Comparison of ENCODE assay signal across 13 cellular contexts in the genomic region with DNA sequence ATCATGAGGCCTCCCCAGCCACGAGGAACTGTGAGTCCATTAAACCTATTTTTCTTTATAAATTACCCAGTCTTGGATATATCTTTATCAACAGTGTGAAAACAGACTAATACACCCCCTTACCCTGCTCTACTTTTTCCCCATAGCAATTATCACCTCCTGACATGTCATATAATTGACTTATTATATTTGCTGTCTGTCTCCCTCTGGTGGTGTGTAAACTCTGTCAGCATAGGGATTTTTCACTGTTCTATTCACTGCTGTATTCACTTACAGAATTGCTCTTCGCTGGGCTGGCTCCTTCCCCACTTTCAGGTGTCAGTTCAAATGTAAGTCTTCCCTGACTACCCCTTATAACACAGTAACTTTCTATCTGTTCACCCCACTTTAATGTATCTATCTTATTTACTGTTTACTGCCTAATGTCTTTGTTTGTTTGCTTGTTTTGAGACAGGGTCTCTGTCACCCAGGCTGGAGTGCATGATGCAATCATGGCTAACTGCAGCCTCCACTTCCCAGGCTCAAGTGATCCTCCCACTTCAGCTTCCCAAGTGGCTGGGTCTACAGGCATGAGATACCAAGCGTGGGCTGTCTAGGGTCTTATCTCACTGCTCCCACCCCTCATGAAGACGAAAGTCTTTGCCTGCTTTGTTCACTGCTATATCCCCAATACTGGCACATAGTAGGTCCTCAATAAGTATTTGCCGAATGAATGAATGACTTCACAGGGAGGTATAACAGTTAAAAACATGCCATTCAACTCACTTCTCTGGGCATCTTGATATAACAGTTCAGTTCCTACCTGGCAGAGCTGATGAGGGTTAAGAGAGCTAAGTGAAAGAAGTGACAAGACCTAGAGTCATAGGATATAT. TPM values are rescaled to one million over a fixed set of nuclear protein-coding genes. Genes with fewer than 3 reads are reported as not detected.
DNase-seq lines count a peak whose midpoint lies in the region; ATAC-seq and TF ChIP-seq lines count a peak whose summit lies in the region.
"Had no signal": no experiment of that assay in that cellular context is flagged by ENCODE, and none has a peak within 500 bp of the region (broad histone marks: within the 10 kb centered on the region; RNA-seq: fewer than 3 reads in every experiment).

No MANE protein-coding gene starts in this region.

- no peaks in the 10 kb centered on the region for H3K79me2 ChIP-seq in OCI-LY7 (ENCODE audit: insufficient read depth, low read depth, low read length)

- no peak for ATAC-seq in HG02852 (IDR thresholded peaks at IDR 0.05; ENCODE audit: unreplicated experiment)

- H3K9me3 ChIP-seq in OCI-LY7 (ENCODE audit: low read length), result 0 out of 2 replicates have a peak, but pooled peaks cover 4% of the 10 kb centered on the region
- H3K9me3 ChIP-seq: esophagus squamous epithelium had no signal

- no peaks in the 10 kb centered on the region for H3K9me2 ChIP-seq in OCI-LY7 (ENCODE audit: insufficient read depth, low read length)

- no peaks in the 10 kb centered on the region for H4K20me1 ChIP-seq in OCI-LY7 (ENCODE audit: insufficient read depth, low read length)
- H4K20me1 ChIP-seq: BLaER1 treated with 17β-estradiol and CSF1 and Interleukin-3, amounts not matched to agents 10 nM and 100 nM had no signal

- no TSS peak for BruUV-seq in OCI-LY7 (replicated peaks; lab: Mats Ljungman, UMichigan)

- H3K36me3 ChIP-seq in OCI-LY7 (ENCODE audit: insufficient read depth, low read length), result no peaks in the 10 kb centered on the region
- H3K36me3 ChIP-seq: BLaER1 treated with 17β-estradiol and CSF1 and Interleukin-3, amounts not matched to agents 10 nM and 100 nM; esophagus squamous epithelium had no signal

- TF ChIP-seq CTCF in OCI-LY7 (conservative IDR thresholded peaks at IDR 0.05; ENCODE audit: low read length) (peak; percentile 69), epithelial cell of proximal tubule (conservative IDR thresholded peaks at IDR 0.05; ENCODE audit: low read depth, low read length) (peak; percentile 43), type B pancreatic cell (conservative IDR thresholded peaks at IDR 0.05) (peak; percentile 50)

- H3K9me3 Mint-ChIP-seq in activated CD4-positive, alpha-beta T cell treated with anti-CD3 and anti-CD28 coated beads, Interleukin-2, amount 10 ng/mL, durations not matched to agents 7 days and 5 days, result peaks cover 19% of the 10 kb centered on the region
- H3K9me3 Mint-ChIP-seq in type B pancreatic cell, result peaks cover 5% of the 10 kb centered on the region

- peaks cover 3% of the 10 kb centered on the region for H3K4me1 Mint-ChIP-seq in activated CD4-positive, alpha-beta T cell treated with anti-CD3 and anti-CD28 coated beads, Interleukin-2, amount 10 ng/mL, durations not matched to agents 7 days and 5 days
- H3K4me1 Mint-ChIP-seq in type B pancreatic cell (ENCODE audit: unreplicated experiment), result peaks cover 4% of the 10 kb centered on the region

- POLR2A ChIA-PET in activated CD4-positive, alpha-beta T cell treated with anti-CD3 and anti-CD28 coated beads, Interleukin-2, amount 10 ng/mL, durations not matched to agents 7 days and 5 days (lab: Charles Lee), result no interaction called here
- POLR2A ChIA-PET in OCI-LY7 (lab: Charles Lee), result no interaction called here

- CTCF ChIA-PET in activated CD4-positive, alpha-beta T cell treated with anti-CD3 and anti-CD28 coated beads, Interleukin-2, amount 10 ng/mL, durations not matched to agents 7 days and 5 days (lab: Charles Lee), result interaction anchor here (0.6 to 1.3 kb wide), 2 partner anchors 64 to 889 kb away, joined by 3 read pairs; no protein-coding TSS in a partner anchor
- CTCF ChIA-PET in OCI-LY7 (lab: Charles Lee; ENCODE audit: unreplicated experiment), result no interaction called here

- H3K4me3 ChIP-seq in OCI-LY7 (ENCODE audit: low read depth, low read length, poor library complexity, severe bottlenecking), result no peak overlapping the region
- no peak overlapping the region for H3K4me3 ChIP-seq in epithelial cell of proximal tubule (ENCODE audit: low read depth, low read length)
- H3K4me3 ChIP-seq: BLaER1 treated with 17β-estradiol and CSF1 and Interleukin-3, amounts not matched to agents 10 nM and 100 nM; esophagus squamous epithelium; tibial nerve had no signal

- H3K4me3 Mint-ChIP-seq in activated CD4-positive, alpha-beta T cell treated with anti-CD3 and anti-CD28 coated beads, Interleukin-2, amount 10 ng/mL, durations not matched to agents 7 days and 5 days, result no peak overlapping the region
- no peak overlapping the region for H3K4me3 Mint-ChIP-seq in type B pancreatic cell
- H3K4me3 Mint-ChIP-seq: activated naive CD4-positive, alpha-beta T cell treated with anti-CD3 and anti-CD28 coated beads, Interleukin-2, amount 10 ng/mL, durations not matched to agents 7 days and 5 days had no signal

- intact Hi-C loops in OCI-LY7 (cut with micrococcal nuclease; ENCODE audit: unreplicated experiment), result loop anchor here (2.0 to 10.0 kb wide), 2 partner anchors 64 to 148 kb away; a partner anchor contains a TSS

- H3K4me2 ChIP-seq in OCI-LY7 (ENCODE audit: low read length), result no peak overlapping the region
- H3K4me2 ChIP-seq: BLaER1 treated with 17β-estradiol and CSF1 and Interleukin-3, amounts not matched to agents 10 nM and 100 nM had no signal

- no peak overlapping the region for H3K27ac ChIP-seq in OCI-LY7 (ENCODE audit: low read depth, low read length, poor library complexity, severe bottlenecking)
- H3K27ac ChIP-seq: BLaER1 treated with 17β-estradiol and CSF1 and Interleukin-3, amounts not matched to agents 10 nM and 100 nM; esophagus squamous epithelium; tibial nerve had no signal

- DNase-seq in activated CD4-positive, alpha-beta T cell treated with anti-CD3 and anti-CD28 coated beads, Interleukin-2, amount 10 ng/mL, durations not matched to agents 7 days and 5 days, result peak; percentile 27
- DNase-seq in activated CD4-positive, alpha-beta T cell treated with anti-CD3 and anti-CD28 coated beads, Interleukin-2, amount 50 U/mL, for 48 hours, result no peak
- DNase-seq in OCI-LY7 (ENCODE audit: low spot score), result peak; percentile 41
- DNase-seq in epithelial cell of proximal tubule (ENCODE audit: low read depth), result no peak
- no peak for DNase-seq in type B pancreatic cell (ENCODE audit: extremely low spot score, unreplicated experiment)
- DNase-seq in NCI-H2171 treated with DMSO at 0.1 percent for 48 hours (lab: John Stamatoyannopoulos, UW), result no peak
- no peak for DNase-seq in hippocampal formation (lab: John Stamatoyannopoulos, UW)
- DNase-seq: activated naive CD4-positive, alpha-beta T cell treated with anti-CD3 and anti-CD28 coated beads, Interleukin-2, amount 10 ng/mL, durations not matched to agents 7 days and 5 days; esophagus squamous epithelium; NCI-H226 had no signal

- no peaks in the 10 kb centered on the region for H3K4me1 ChIP-seq in OCI-LY7 (ENCODE audit: insufficient read depth, low read length, poor library complexity, severe bottlenecking)

- H3K36me3 Mint-ChIP-seq in activated CD4-positive, alpha-beta T cell treated with anti-CD3 and anti-CD28 coated beads, Interleukin-2, amount 10 ng/mL, durations not matched to agents 7 days and 5 days (ENCODE audit: low read depth), result peaks cover 9% of the 10 kb centered on the region
- peaks cover 9% of the 10 kb centered on the region for H3K36me3 Mint-ChIP-seq in type B pancreatic cell
- H3K36me3 Mint-ChIP-seq: activated naive CD4-positive, alpha-beta T cell treated with anti-CD3 and anti-CD28 coated beads, Interleukin-2, amount 10 ng/mL, durations not matched to agents 7 days and 5 days had no signal

- H2AFZ ChIP-seq in OCI-LY7 (ENCODE audit: low read length), result no peak overlapping the region

- H3K27me3 Mint-ChIP-seq in activated CD4-positive, alpha-beta T cell treated with anti-CD3 and anti-CD28 coated beads, Interleukin-2, amount 10 ng/mL, durations not matched to agents 7 days and 5 days, result no peaks in the 10 kb centered on the region
- H3K27me3 Mint-ChIP-seq in type B pancreatic cell, result no peaks in the 10 kb centered on the region
- H3K27me3 Mint-ChIP-seq: activated naive CD4-positive, alpha-beta T cell treated with anti-CD3 and anti-CD28 coated beads, Interleukin-2, amount 10 ng/mL, durations not matched to agents 7 days and 5 days had no signal

- no peak overlapping the region for H3K27ac Mint-ChIP-seq in activated CD4-positive, alpha-beta T cell treated with anti-CD3 and anti-CD28 coated beads, Interleukin-2, amount 10 ng/mL, durations not matched to agents 7 days and 5 days
- no peak overlapping the region for H3K27ac Mint-ChIP-seq in type B pancreatic cell
- H3K27ac Mint-ChIP-seq: activated naive CD4-positive, alpha-beta T cell treated with anti-CD3 and anti-CD28 coated beads, Interleukin-2, amount 10 ng/mL, durations not matched to agents 7 days and 5 days had no signal

RNA-seq across cellular contexts. Expression of a gene that starts 52.4 kb away (rescaled TPM):
- total RNA-seq in activated CD4-positive, alpha-beta T cell treated with anti-CD3 and anti-CD28 coated beads, Interleukin-2, amount 10 ng/mL, durations not matched to agents 7 days and 5 days, result under 1 TPM in 1 of 2 experiments, not detected in 1; 0.31 TPM
- total RNA-seq in OCI-LY7 (2014; rRNA removed; shearing (Covaris generic)), result 0.06 TPM in 1 of 2 replicates, not detected in the other
- total RNA-seq in OCI-LY7 (2022), result 0.46 TPM in 1 of 2 replicates, not detected in the other
- 91.2 and 174 TPM in 2 replicates for total RNA-seq in epithelial cell of proximal tubule
- total RNA-seq in type B pancreatic cell (ENCODE audit: low replicate concordance), result 35.5 and 53.5 TPM in 2 replicates

RNA-seq across cellular contexts. Expression of a gene that starts 53.6 kb away (rescaled TPM):
- 10 to 100 TPM; 36.0 to 37.8 TPM for total RNA-seq in activated CD4-positive, alpha-beta T cell treated with anti-CD3 and anti-CD28 coated beads, Interleukin-2, amount 10 ng/mL, durations not matched to agents 7 days and 5 days
- total RNA-seq in OCI-LY7 (2014; rRNA removed; shearing (Covaris generic)), result 14.1 and 22.0 TPM in 2 replicates
- total RNA-seq in OCI-LY7 (2022), result 27.0 and 31.5 TPM in 2 replicates
- 16.2 and 23.9 TPM in 2 replicates for total RNA-seq in epithelial cell of proximal tubule
- total RNA-seq in type B pancreatic cell (ENCODE audit: low replicate concordance), result 21.8 and 44.7 TPM in 2 replicates

Comparison
In these comparisons a context has a peak if more than half of its experiments do, and no peak if none do; other contexts are left out.
1. DNase-seq: peak in activated CD4-positive, alpha-beta T cell treated with anti-CD3 and anti-CD28 coated beads, Interleukin-2, amount 10 ng/mL, durations not matched to agents 7 days and 5 days (single experiment) and OCI-LY7 (single experiment); none in activated CD4-positive, alpha-beta T cell treated with anti-CD3 and anti-CD28 coated beads, Interleukin-2, amount 50 U/mL, for 48 hours (0 of 2), epithelial cell of proximal tubule (single experiment), type B pancreatic cell (single experiment), NCI-H2171 treated with DMSO at 0.1 percent for 48 hours (single experiment) and hippocampal formation (0 of 2).
2. RNA of a gene that starts 52.4 kb away (total RNA-seq): 91.2 to 174 TPM in epithelial cell of proximal tubule and 35.5 to 53.5 TPM in type B pancreatic cell; 0.06 to 0.46 TPM in OCI-LY7 and 0.31 TPM in activated CD4-positive, alpha-beta T cell treated with anti-CD3 and anti-CD28 coated beads, Interleukin-2, amount 10 ng/mL, durations not matched to agents 7 days and 5 days; every median in the first group is over 10 times any median in the second.
3. Peak in every context shown above with its lines, with median percentiles within 50 percentile points of each other: CTCF ChIP-seq.